8 cellular contexts compared by ENCODE assay signal in the genomic region with DNA sequence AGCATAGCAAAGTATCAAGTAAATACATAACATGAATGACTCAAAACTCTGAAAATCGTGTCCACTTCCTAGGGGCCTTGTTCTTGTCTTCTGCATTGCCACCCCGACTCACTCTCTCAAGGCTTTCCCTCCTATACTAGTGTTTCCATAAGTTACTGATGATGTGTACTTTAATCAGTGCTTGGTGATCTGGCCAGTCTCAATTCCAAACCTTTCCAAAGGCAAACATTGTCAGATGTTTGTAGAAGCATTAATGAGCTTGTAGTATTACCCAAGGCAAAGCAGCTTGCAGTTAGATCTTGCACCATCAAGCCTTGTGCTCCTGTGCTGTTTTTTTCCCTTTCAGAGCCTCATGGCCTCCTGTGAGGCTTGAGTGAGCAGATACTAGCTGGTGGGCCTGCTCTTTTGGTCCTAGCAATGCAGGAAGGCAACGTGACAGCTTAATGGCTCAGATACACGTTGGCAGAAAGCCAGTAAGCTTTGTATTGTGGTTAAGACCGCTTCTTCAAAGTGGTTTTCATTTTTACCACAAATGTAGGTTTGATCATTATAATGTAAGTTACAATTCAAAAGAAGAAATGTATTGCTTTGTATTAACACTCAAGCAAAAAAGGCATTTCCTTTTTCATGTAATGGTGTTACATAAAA. TPM values are rescaled to one million over a fixed set of nuclear protein-coding genes. Genes with fewer than 3 reads are reported as not detected.
A peak's percentile ranks its signal among the peaks of the same experiment; 100 is the strongest.
DNase-seq lines count a peak whose midpoint lies in the region; ATAC-seq and FAIRE-seq lines count a peak whose summit lies in the region.

No MANE protein-coding gene starts in this region.

- ATAC-seq in HG03280 (IDR thresholded peaks at IDR 0.05; ENCODE audit: unreplicated experiment), result peak; percentile 70

- peak; percentile 94 for FAIRE-seq in GM19239 (lab: Jason Lieb, UNC)

- DNase-seq in COR-L47 (lab: John Stamatoyannopoulos, UW) (peak; percentile 73), GM19239 (ENCODE audit: insufficient read length, low spot score) (peak; percentile 18), NCI-H774 (lab: John Stamatoyannopoulos, UW) (peak; percentile 21), glomerular endothelial cell (ENCODE audit: extremely low read depth, low read depth, low spot score) (peak; percentile 45), ureter (ENCODE audit: low spot score) (no peak)
- DNase-seq in activated CD8-positive, alpha-beta memory T cell treated with anti-CD3 and anti-CD28 coated beads, Interleukin-2, amount 50 U/mL, for 48 hours, result peak; percentile 59
- peak; percentile 4 for DNase-seq in stimulated activated CD8-positive, alpha-beta memory T cell treated with anti-CD3 and anti-CD28 coated beads, Interleukin-12 subunit alpha, Interleukin-12 subunit beta, amount 100 ng/mL, for 4 hours (ENCODE audit: low read depth)

RNA-seq across cellular contexts. Expression of gene RBPJ, which starts 51.8 kb away (rescaled TPM):
- total RNA-seq in glomerular endothelial cell (27.0 and 28.6 TPM in 2 replicates), ureter (73.3 TPM)
